Comparison of ENCODE assay signal across 3 cellular contexts in the genomic region with DNA sequence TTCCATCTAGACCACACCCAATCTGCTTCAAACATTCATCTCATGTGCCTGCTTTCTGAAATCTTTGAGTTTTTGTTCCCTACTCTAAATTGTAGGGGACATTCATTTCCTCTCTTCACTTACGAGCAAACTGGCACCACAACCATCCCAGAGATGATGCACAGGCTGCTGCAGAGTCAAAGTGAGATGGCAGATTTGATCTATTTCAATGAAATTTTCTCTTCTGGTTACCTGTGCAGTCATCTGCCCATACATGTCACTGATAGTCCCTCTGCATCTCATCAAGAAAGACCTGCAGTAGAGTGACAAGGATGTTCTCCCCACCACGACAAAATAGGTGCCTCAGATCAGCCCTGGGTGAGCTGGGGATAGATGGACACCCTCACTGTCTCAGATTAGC.
"Had no signal": no experiment of that assay in that cellular context is flagged by ENCODE, and none has a peak within 500 bp of the region (broad histone marks: within the 10 kb centered on the region; RNA-seq: fewer than 3 reads in every experiment).

No MANE protein-coding gene starts in this region.

- H3K4me3 ChIP-seq: GM12878 had no signal

- DNase-seq: GDM1, GF-D8 had no signal

- ATAC-seq: GM12878 had no signal
